Comparison of ENCODE assay signal across 17 cellular contexts in the genomic region with DNA sequence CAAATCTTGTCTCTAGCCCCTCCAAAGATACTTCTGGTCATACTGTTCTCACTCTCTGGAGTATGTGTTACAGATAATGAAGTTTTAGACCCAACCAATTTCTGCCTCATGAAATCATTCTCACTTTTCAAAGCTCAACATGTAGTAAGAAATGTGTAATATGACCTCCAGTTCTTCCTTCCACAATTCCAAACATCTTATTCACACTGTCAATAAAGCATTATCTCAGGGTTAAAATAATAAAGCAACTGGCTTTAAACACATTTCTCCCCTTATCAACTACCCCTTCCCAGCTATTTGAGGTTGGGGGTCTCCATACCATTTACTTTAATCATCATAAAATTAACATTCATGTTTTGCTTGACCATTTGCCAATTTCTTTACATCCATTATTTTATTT.
"Had no signal": no experiment of that assay in that cellular context is flagged by ENCODE, and none has a peak within 500 bp of the region (broad histone marks: within the 10 kb centered on the region; RNA-seq: fewer than 3 reads in every experiment).

No MANE protein-coding gene starts in this region.

- H3K4me1 Mint-ChIP-seq: immature natural killer cell had no signal

- H3K36me3 ChIP-seq: neutrophil, sigmoid colon, upper lobe of left lung had no signal

- H3K4me2 ChIP-seq: SK-N-SH had no signal

- H3K27me3 Mint-ChIP-seq: progenitor cell of endocrine pancreas had no signal

- H3K9me3 Mint-ChIP-seq: activated naive CD4-positive, alpha-beta T cell treated with anti-CD3 and anti-CD28 coated beads, Interleukin-2, amount 50 U/mL, for 24 hours; immature natural killer cell; naive thymus-derived CD8-positive, alpha-beta T cell had no signal

- H3K36me3 Mint-ChIP-seq: activated naive CD4-positive, alpha-beta T cell treated with anti-CD3 and anti-CD28 coated beads, Interleukin-2, amount 50 U/mL, for 24 hours; immature natural killer cell; naive thymus-derived CD8-positive, alpha-beta T cell had no signal

- H3K9me3 ChIP-seq: neutrophil, sigmoid colon, SK-N-SH, upper lobe of left lung had no signal

- H3K4me3 Mint-ChIP-seq: activated naive CD4-positive, alpha-beta T cell treated with anti-CD3 and anti-CD28 coated beads, Interleukin-2, amount 50 U/mL, for 24 hours; immature natural killer cell; naive thymus-derived CD8-positive, alpha-beta T cell; stimulated activated naive CD8-positive, alpha-beta T cell treated with anti-CD3 and anti-CD28 coated beads, Interleukin-15, Interleukin-2, amounts not matched to agents 100 ng/mL and 50 ng/mL, for 24 hours; T-helper 17 cell had no signal

- H3K27ac Mint-ChIP-seq: activated naive CD4-positive, alpha-beta T cell treated with anti-CD3 and anti-CD28 coated beads, Interleukin-2, amount 50 U/mL, for 24 hours; immature natural killer cell; naive thymus-derived CD8-positive, alpha-beta T cell; progenitor cell of endocrine pancreas; stimulated activated naive CD8-positive, alpha-beta T cell treated with anti-CD3 and anti-CD28 coated beads, Interleukin-15, Interleukin-2, amounts not matched to agents 100 ng/mL and 50 ng/mL, for 24 hours; T-helper 17 cell had no signal

- ATAC-seq: naive thymus-derived CD8-positive, alpha-beta T cell; T-helper 17 cell had no signal

- H3K9ac ChIP-seq: SK-N-SH had no signal

- H3K27ac ChIP-seq: epithelial cell of prostate, neutrophil, upper lobe of left lung had no signal

- DNase-seq: activated CD4-positive, alpha-beta T cell treated with anti-CD3 and anti-CD28 coated beads, Interleukin-2, amount 50 U/mL, for 1 hour; activated CD4-positive, CD25-positive, alpha-beta regulatory T cell; activated effector memory CD4-positive, alpha-beta T cell treated with Interleukin-2 at 50 U/mL for 16 hours; activated T-cell treated with anti-CD3 and anti-CD28 coated beads for 4 hours; effector CD4-positive, alpha-beta T cell; immature natural killer cell; naive thymus-derived CD8-positive, alpha-beta T cell; SK-N-SH; stimulated activated CD4-positive, alpha-beta T cell treated with anti-CD3 and anti-CD28 coated beads, Interleukin-4, amount 100 ng/mL, for 24 hours; T-helper 17 cell; upper lobe of left lung had no signal

- H3K4me3 ChIP-seq: sigmoid colon, upper lobe of left lung had no signal

- H3K27me3 ChIP-seq: neutrophil, sigmoid colon, upper lobe of left lung had no signal
